In genomic region chr1:79852004-79852403, GRCh38 we compare ENCODE assay signal across 1 cellular context.
TF ChIP-seq lines count a peak whose summit lies in the region.

No MANE protein-coding gene starts in this region.

TF ChIP-seq in H1, 55 proteins besides CTCF, POLR2A, EP300 and RAD21:
- TF ChIP-seq, protein P1, sequence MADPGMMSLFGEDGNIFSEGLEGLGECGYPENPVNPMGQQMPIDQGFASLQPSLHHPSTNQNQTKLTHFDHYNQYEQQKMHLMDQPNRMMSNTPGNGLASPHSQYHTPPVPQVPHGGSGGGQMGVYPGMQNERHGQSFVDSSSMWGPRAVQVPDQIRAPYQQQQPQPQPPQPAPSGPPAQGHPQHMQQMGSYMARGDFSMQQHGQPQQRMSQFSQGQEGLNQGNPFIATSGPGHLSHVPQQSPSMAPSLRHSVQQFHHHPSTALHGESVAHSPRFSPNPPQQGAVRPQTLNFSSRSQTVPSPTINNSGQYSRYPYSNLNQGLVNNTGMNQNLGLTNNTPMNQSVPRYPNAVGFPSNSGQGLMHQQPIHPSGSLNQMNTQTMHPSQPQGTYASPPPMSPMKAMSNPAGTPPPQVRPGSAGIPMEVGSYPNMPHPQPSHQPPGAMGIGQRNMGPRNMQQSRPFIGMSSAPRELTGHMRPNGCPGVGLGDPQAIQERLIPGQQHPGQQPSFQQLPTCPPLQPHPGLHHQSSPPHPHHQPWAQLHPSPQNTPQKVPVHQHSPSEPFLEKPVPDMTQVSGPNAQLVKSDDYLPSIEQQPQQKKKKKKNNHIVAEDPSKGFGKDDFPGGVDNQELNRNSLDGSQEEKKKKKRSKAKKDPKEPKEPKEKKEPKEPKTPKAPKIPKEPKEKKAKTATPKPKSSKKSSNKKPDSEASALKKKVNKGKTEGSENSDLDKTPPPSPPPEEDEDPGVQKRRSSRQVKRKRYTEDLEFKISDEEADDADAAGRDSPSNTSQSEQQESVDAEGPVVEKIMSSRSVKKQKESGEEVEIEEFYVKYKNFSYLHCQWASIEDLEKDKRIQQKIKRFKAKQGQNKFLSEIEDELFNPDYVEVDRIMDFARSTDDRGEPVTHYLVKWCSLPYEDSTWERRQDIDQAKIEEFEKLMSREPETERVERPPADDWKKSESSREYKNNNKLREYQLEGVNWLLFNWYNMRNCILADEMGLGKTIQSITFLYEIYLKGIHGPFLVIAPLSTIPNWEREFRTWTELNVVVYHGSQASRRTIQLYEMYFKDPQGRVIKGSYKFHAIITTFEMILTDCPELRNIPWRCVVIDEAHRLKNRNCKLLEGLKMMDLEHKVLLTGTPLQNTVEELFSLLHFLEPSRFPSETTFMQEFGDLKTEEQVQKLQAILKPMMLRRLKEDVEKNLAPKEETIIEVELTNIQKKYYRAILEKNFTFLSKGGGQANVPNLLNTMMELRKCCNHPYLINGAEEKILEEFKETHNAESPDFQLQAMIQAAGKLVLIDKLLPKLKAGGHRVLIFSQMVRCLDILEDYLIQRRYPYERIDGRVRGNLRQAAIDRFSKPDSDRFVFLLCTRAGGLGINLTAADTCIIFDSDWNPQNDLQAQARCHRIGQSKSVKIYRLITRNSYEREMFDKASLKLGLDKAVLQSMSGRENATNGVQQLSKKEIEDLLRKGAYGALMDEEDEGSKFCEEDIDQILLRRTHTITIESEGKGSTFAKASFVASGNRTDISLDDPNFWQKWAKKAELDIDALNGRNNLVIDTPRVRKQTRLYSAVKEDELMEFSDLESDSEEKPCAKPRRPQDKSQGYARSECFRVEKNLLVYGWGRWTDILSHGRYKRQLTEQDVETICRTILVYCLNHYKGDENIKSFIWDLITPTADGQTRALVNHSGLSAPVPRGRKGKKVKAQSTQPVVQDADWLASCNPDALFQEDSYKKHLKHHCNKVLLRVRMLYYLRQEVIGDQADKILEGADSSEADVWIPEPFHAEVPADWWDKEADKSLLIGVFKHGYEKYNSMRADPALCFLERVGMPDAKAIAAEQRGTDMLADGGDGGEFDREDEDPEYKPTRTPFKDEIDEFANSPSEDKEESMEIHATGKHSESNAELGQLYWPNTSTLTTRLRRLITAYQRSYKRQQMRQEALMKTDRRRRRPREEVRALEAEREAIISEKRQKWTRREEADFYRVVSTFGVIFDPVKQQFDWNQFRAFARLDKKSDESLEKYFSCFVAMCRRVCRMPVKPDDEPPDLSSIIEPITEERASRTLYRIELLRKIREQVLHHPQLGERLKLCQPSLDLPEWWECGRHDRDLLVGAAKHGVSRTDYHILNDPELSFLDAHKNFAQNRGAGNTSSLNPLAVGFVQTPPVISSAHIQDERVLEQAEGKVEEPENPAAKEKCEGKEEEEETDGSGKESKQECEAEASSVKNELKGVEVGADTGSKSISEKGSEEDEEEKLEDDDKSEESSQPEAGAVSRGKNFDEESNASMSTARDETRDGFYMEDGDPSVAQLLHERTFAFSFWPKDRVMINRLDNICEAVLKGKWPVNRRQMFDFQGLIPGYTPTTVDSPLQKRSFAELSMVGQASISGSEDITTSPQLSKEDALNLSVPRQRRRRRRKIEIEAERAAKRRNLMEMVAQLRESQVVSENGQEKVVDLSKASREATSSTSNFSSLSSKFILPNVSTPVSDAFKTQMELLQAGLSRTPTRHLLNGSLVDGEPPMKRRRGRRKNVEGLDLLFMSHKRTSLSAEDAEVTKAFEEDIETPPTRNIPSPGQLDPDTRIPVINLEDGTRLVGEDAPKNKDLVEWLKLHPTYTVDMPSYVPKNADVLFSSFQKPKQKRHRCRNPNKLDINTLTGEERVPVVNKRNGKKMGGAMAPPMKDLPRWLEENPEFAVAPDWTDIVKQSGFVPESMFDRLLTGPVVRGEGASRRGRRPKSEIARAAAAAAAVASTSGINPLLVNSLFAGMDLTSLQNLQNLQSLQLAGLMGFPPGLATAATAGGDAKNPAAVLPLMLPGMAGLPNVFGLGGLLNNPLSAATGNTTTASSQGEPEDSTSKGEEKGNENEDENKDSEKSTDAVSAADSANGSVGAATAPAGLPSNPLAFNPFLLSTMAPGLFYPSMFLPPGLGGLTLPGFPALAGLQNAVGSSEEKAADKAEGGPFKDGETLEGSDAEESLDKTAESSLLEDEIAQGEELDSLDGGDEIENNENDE (IDR thresholded peaks at IDR 0.05; ENCODE audit: insufficient replicate concordance, low read length), result no peak
- no peak for TF ChIP-seq EGR1 (IDR thresholded peaks at IDR 0.05; ENCODE audit: borderline replicate concordance, low read depth, low read length)
- no peak for TF ChIP-seq ATF2 (IDR thresholded peaks at IDR 0.05; ENCODE audit: low read length)
- TF ChIP-seq KDM5A (IDR thresholded peaks at IDR 0.05; ENCODE audit: low read length), result no peak
- TF ChIP-seq POU5F1 (IDR thresholded peaks at IDR 0.05; ENCODE audit: low read depth, low read length), result no peak
